14 cellular contexts compared by ENCODE assay signal in genomic region chrX:12843061-12843667, GRCh38. TPM values are rescaled to one million over a fixed set of nuclear protein-coding genes. Genes with fewer than 3 reads are reported as not detected.
DNase-seq lines count a peak whose midpoint lies in the region; ATAC-seq and TF ChIP-seq lines count a peak whose summit lies in the region.
"Had no signal": no experiment of that assay in that cellular context is flagged by ENCODE, and none has a peak within 500 bp of the region (broad histone marks: within the 10 kb centered on the region; RNA-seq: fewer than 3 reads in every experiment).

No MANE protein-coding gene starts in this region.

- H3K9me3 Mint-ChIP-seq in activated T-helper 17 cell treated with anti-CD3 and anti-CD28 coated beads, Interleukin-2, amount 50 U/mL, for 72 hours = no peaks in the 10 kb centered on the region

- DNase-seq in GM06990 (ENCODE audit: extremely low read depth, insufficient read length) (peak; percentile 44), foreskin melanocyte (no peak), anterior cingulate cortex (lab: John Stamatoyannopoulos, UW) (no peak), DMS79 (lab: John Stamatoyannopoulos, UW) (no peak)
- DNase-seq in NK-92 treated with Interleukin-12 subunit alpha and Interleukin-12 subunit beta, amount 100 ng/mL, for 24 hours (lab: John Stamatoyannopoulos, UW) = no peak
- DNase-seq: H9, mammary epithelial cell, NCI-H2107, occipital lobe, thyroid gland had no signal

- ATAC-seq in GM18870 (IDR thresholded peaks at IDR 0.05; ENCODE audit: unreplicated experiment) (peak; percentile 14), HG03066 (IDR thresholded peaks at IDR 0.05; ENCODE audit: low read depth, unreplicated experiment) (peak; percentile 7)
- peak; percentile 24 for ATAC-seq in activated T-helper 17 cell treated with anti-CD3 and anti-CD28 coated beads, Interleukin-2, amount 50 U/mL, for 72 hours (replicated peaks)
- ATAC-seq: Panc1 had no signal

- H3K27ac Mint-ChIP-seq in activated T-helper 17 cell treated with anti-CD3 and anti-CD28 coated beads, Interleukin-2, amount 50 U/mL, for 72 hours = peak overlapping the region; percentile 58
- H3K27ac Mint-ChIP-seq: H9 had no signal

- no peaks in the 10 kb centered on the region for H3K27me3 ChIP-seq in GM06990 (replicated peaks; ENCODE audit: control insufficient read depth, insufficient read depth, low read length)
- H3K27me3 ChIP-seq: thyroid gland had no signal

- H3K4me3 ChIP-seq in GM06990 (replicated peaks; ENCODE audit: low read depth, low read length) = peak overlapping the region; percentile 44
- H3K4me3 ChIP-seq: thyroid gland had no signal

- TF ChIP-seq CTCF in GM06990 (IDR thresholded peaks at IDR 0.05; ENCODE audit: insufficient read depth, low read length, poor library complexity, severe bottlenecking) = no peak

- peak overlapping the region; percentile 61 for H3K4me3 Mint-ChIP-seq in activated T-helper 17 cell treated with anti-CD3 and anti-CD28 coated beads, Interleukin-2, amount 50 U/mL, for 72 hours
- H3K4me3 Mint-ChIP-seq: H9 had no signal

- H3K36me3 Mint-ChIP-seq in activated T-helper 17 cell treated with anti-CD3 and anti-CD28 coated beads, Interleukin-2, amount 50 U/mL, for 72 hours (ENCODE audit: low read depth) = no peaks in the 10 kb centered on the region

- no peaks in the 10 kb centered on the region for H3K27me3 Mint-ChIP-seq in activated T-helper 17 cell treated with anti-CD3 and anti-CD28 coated beads, Interleukin-2, amount 50 U/mL, for 72 hours

- H3K36me3 ChIP-seq in GM06990 (ENCODE audit: control insufficient read depth, insufficient read depth, low read length) = no peaks in the 10 kb centered on the region
- H3K36me3 ChIP-seq: thyroid gland had no signal

- H3K4me1 Mint-ChIP-seq in activated T-helper 17 cell treated with anti-CD3 and anti-CD28 coated beads, Interleukin-2, amount 50 U/mL, for 72 hours = peaks cover 5% of the 10 kb centered on the region

RNA-seq across cellular contexts. Expression of gene TLR7, which starts 23.7 kb away (rescaled TPM):
- not detected for total RNA-seq in activated T-helper 17 cell treated with anti-CD3 and anti-CD28 coated beads, Interleukin-2, amount 50 U/mL, for 72 hours
- total RNA-seq: H9, mammary epithelial cell had no signal

RNA-seq across cellular contexts. Expression of gene PRPS2, which starts 52.0 kb away (rescaled TPM):
- total RNA-seq in activated T-helper 17 cell treated with anti-CD3 and anti-CD28 coated beads, Interleukin-2, amount 50 U/mL, for 72 hours = 10 to 100 TPM; 68.7 to 77.8 TPM
